ENCODE assay signal across 24 cellular contexts in the genomic region with DNA sequence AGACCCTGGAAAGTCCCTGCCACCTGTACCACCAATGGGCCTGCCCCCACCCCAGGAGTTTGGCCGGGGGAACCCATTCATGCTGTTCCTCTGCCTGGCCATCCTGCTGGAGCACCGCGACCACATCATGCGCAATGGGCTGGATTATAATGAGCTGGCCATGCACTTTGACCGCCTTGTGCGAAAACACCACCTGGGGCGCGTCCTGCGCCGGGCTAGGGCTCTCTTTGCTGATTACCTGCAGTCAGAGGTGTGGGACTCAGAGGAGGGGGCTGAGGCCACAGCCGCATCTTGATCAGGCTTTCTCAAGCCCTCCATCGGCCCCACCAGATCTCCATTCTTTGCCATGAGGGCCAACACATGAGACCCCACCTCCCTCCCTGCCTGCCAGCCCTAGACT.
"Had no signal": no experiment of that assay in that cellular context is flagged by ENCODE, and none has a peak within 500 bp of the region (broad histone marks: within the 10 kb centered on the region; RNA-seq: fewer than 3 reads in every experiment).

No MANE protein-coding gene starts in this region.

- H3K4me1 Mint-ChIP-seq: memory B cell; naive thymus-derived CD8-positive, alpha-beta T cell; neural crest cell had no signal

- ATAC-seq: left cardiac atrium; left lobe of liver; left ventricle myocardium superior; naive thymus-derived CD8-positive, alpha-beta T cell; pancreas; right cardiac atrium; sciatic nerve; stimulated activated naive B cell treated with anti-CD40 and anti-IgM and Interleukin-4, amounts not matched to agents 10 μg/mL and 1 μg/mL and 100 μg/mL, for 72 hours; stimulated activated naive CD8-positive, alpha-beta T cell treated with anti-CD3 and anti-CD28 coated beads, Interleukin-15, Interleukin-2, amounts not matched to agents 100 U/mL and 50 U/mL, for 24 hours had no signal

- H3K4me3 Mint-ChIP-seq: memory B cell; naive thymus-derived CD8-positive, alpha-beta T cell; nephron; neural crest cell; stimulated activated naive B cell treated with anti-CD40 and anti-IgM and Interleukin-4, amounts not matched to agents 10 μg/mL and 1 μg/mL and 100 μg/mL, for 72 hours had no signal

- DNase-seq: hippocampal formation; kidney glomerular epithelial cell; left cardiac atrium; left ventricle myocardium superior; naive thymus-derived CD8-positive, alpha-beta T cell; nucleus accumbens; pancreas; retina; right cardiac atrium; stimulated activated CD4-positive, alpha-beta T cell treated with anti-CD3 and anti-CD28 coated beads, Interleukin-12 subunit alpha, Interleukin-12 subunit beta, amount 100 ng/mL, for 4 hours; stimulated activated CD4-positive, alpha-beta T cell treated with anti-CD3 and anti-CD28 coated beads, Interleukin-15, amount 100 ng/mL, for 24 hours; stimulated activated CD4-positive, alpha-beta T cell treated with anti-CD3 and anti-CD28 coated beads, Interleukin-2, amount 100 ng/mL, for 24 hours; stimulated activated CD4-positive, alpha-beta T cell treated with anti-CD3 and anti-CD28 coated beads, Interleukin-4, amount 100 ng/mL, for 24 hours; stimulated activated naive B cell treated with anti-CD40 and anti-IgM and Interleukin-4, amounts not matched to agents 10 μg/mL and 1 μg/mL and 100 μg/mL, for 72 hours; stimulated activated naive CD8-positive, alpha-beta T cell treated with anti-CD3 and anti-CD28 coated beads, Interleukin-15, Interleukin-2, amounts not matched to agents 100 U/mL and 50 U/mL, for 24 hours; stomach; testis; thyroid gland; transverse colon had no signal

- H3K27ac Mint-ChIP-seq: memory B cell, nephron had no signal

- H3K27me3 Mint-ChIP-seq: memory B cell; naive thymus-derived CD8-positive, alpha-beta T cell; stimulated activated naive B cell treated with anti-CD40 and anti-IgM and Interleukin-4, amounts not matched to agents 10 μg/mL and 1 μg/mL and 100 μg/mL, for 72 hours had no signal

- H3K9me3 Mint-ChIP-seq: memory B cell; naive thymus-derived CD8-positive, alpha-beta T cell; neural crest cell; stimulated activated naive B cell treated with anti-CD40 and anti-IgM and Interleukin-4, amounts not matched to agents 10 μg/mL and 1 μg/mL and 100 μg/mL, for 72 hours had no signal
